Comparison of ENCODE assay signal across 5 cellular contexts in genomic region chr2:61148091-61148490, GRCh38. TPM values are rescaled to one million over a fixed set of nuclear protein-coding genes. Genes with fewer than 3 reads are reported as not detected.
DNase-seq lines count a peak whose midpoint lies in the region; ATAC-seq and TF ChIP-seq lines count a peak whose summit lies in the region.
"Not testable (repeated sequence)": the region's sequence is repeated elsewhere in the genome, so short reads cannot be mapped to it uniquely, and the experiment has no call there.
"Had no signal": no experiment of that assay in that cellular context is flagged by ENCODE, and none has a peak within 500 bp of the region (broad histone marks: within the 10 kb centered on the region; RNA-seq: fewer than 3 reads in every experiment).

No MANE protein-coding gene starts in this region.

- not testable (repeated sequence) for H3K4me3 Mint-ChIP-seq in WTC11; osteocyte (ENCODE audit: unreplicated experiment)

- H3K9me3 ChIP-seq in spleen = not testable (repeated sequence)

- not testable (repeated sequence) for H3K4me1 Mint-ChIP-seq in WTC11; osteocyte (ENCODE audit: unreplicated experiment)

- not testable (repeated sequence) for TF ChIP-seq CTCF in WTC11 (IDR thresholded peaks at IDR 0.05); osteocyte (IDR thresholded peaks at IDR 0.05); spleen (IDR thresholded peaks at IDR 0.05 in 8 of 11, conservative IDR thresholded peaks at IDR 0.05 in 3 of 11)

- 94 to 99% (median 95%) methylated on average over 5 of the region's 5 CpGs for WGBS in spleen, 5 donors

- not testable (repeated sequence) for H3K4me3 ChIP-seq in spleen

- not testable (repeated sequence) for TF ChIP-seq POLR2A in spleen (IDR thresholded peaks at IDR 0.05)

- intact Hi-C loops in cardiac septum (cut with DNase I); spleen (cut with DNase I; ENCODE audit: low total_unique reads): not testable (repeated sequence)

- H3K4me1 ChIP-seq in spleen = peaks cover 0 to 29% (median 15%) of the 10 kb centered on the region in 6 donors

- not testable (repeated sequence) for DNase-seq in WTC11 (ENCODE audit: low spot score)
- peak; percentile 53 for DNase-seq in cardiac septum (ENCODE audit: low spot score)
- peak; percentile 53 for DNase-seq in osteocyte (ENCODE audit: extremely low spot score, unreplicated experiment)
- peak; percentile 18 for DNase-seq in spleen

- H3K36me3 Mint-ChIP-seq in WTC11 = not testable (repeated sequence)
- peaks cover 18% of the 10 kb centered on the region for H3K36me3 Mint-ChIP-seq in osteocyte (ENCODE audit: unreplicated experiment)

- H3K27me3 Mint-ChIP-seq in WTC11 (ENCODE audit: low read depth); osteocyte (ENCODE audit: unreplicated experiment): not testable (repeated sequence)

- H3K9me3 Mint-ChIP-seq in WTC11; osteocyte (ENCODE audit: unreplicated experiment): not testable (repeated sequence)

- not testable (repeated sequence) for H3K27ac ChIP-seq in spleen

- not testable (repeated sequence) for H3K27ac Mint-ChIP-seq in WTC11; osteocyte (ENCODE audit: unreplicated experiment)

- peaks cover 0 to 45% (median 14%) of the 10 kb centered on the region in 6 donors for H3K36me3 ChIP-seq in spleen

- not testable (repeated sequence) for ATAC-seq in WTC11

- CTCF ChIA-PET in WTC11 (lab: Charles Lee) = not testable (repeated sequence)

- H3K27me3 ChIP-seq in spleen (replicated peaks in 1 of 7) = not testable (repeated sequence)

- POLR2A ChIA-PET in WTC11 (lab: Charles Lee) = not testable (repeated sequence)

TF ChIP-seq in WTC11, 78 proteins besides CTCF, POLR2A, EP300 and RAD21:
- TF ChIP-seq HMGA2 (CRISPR knock-in tag; IDR thresholded peaks at IDR 0.05) = peak; percentile 66; the same call in 1 of the 2 replicates

RNA-seq across cellular contexts. Expression of gene C2orf74, which starts 13.9 kb away (rescaled TPM):
- total RNA-seq in WTC11 (2021) (8.1 to 13.6 TPM (median 9.8 TPM) in 3 replicates), cardiac septum (31.7 TPM), osteocyte (9.2 and 10.3 TPM in 2 replicates), spleen (10 to 100 TPM in 6 of 7 donors, 1 to 10 TPM in 1; 9.4 to 34.9 (median 19.4) TPM)
- polyA plus RNA-seq in spleen = 10 to 100 TPM; 20.5 to 36.7 (median 33.7) TPM
- total RNA-seq: Caco-2 had no signal
